In genomic region chr6:105781248-105781647, GRCh38 we compare ENCODE assay signal across 11 cellular contexts.
DNase-seq lines count a peak whose midpoint lies in the region; ATAC-seq and TF ChIP-seq lines count a peak whose summit lies in the region.
"Had no signal": no experiment of that assay in that cellular context is flagged by ENCODE, and none has a peak within 500 bp of the region (broad histone marks: within the 10 kb centered on the region; RNA-seq: fewer than 3 reads in every experiment).

No MANE protein-coding gene starts in this region.

- H3K9me3 Mint-ChIP-seq in activated naive CD8-positive, alpha-beta T cell (ENCODE audit: low read depth) = no peaks in the 10 kb centered on the region
- H3K9me3 Mint-ChIP-seq in activated naive CD8-positive, alpha-beta T cell treated with anti-CD3 and anti-CD28 coated beads for 36 hours = peaks cover 7% of the 10 kb centered on the region
- peaks cover 30% of the 10 kb centered on the region for H3K9me3 Mint-ChIP-seq in activated T-helper 2 cell treated with anti-CD3 and anti-CD28 coated beads, Interferon-gamma antibody, Interleukin-2, Interleukin-4, amounts not matched to agents 10 μg/mL and 5 μg/mL and 100 μg/mL, durations not matched to agents 14 hours and 24 hours and 36 hours
- peaks cover 0 to 6% (median 0%) of the 10 kb centered on the region in 9 donors for H3K9me3 Mint-ChIP-seq in naive thymus-derived CD8-positive, alpha-beta T cell
- H3K9me3 Mint-ChIP-seq: naive B cell had no signal

- peaks cover 42% of the 10 kb centered on the region for H3K4me1 Mint-ChIP-seq in activated naive CD8-positive, alpha-beta T cell (ENCODE audit: low read depth)
- peaks cover 16% of the 10 kb centered on the region for H3K4me1 Mint-ChIP-seq in activated naive CD8-positive, alpha-beta T cell treated with anti-CD3 and anti-CD28 coated beads for 36 hours
- peaks cover 54% of the 10 kb centered on the region for H3K4me1 Mint-ChIP-seq in activated T-helper 2 cell treated with anti-CD3 and anti-CD28 coated beads, Interferon-gamma antibody, Interleukin-2, Interleukin-4, amounts not matched to agents 10 μg/mL and 5 μg/mL and 100 μg/mL, durations not matched to agents 14 hours and 24 hours and 36 hours (ENCODE audit: low read depth)
- H3K4me1 Mint-ChIP-seq in naive thymus-derived CD8-positive, alpha-beta T cell = peaks cover 15 to 52% (median 35%) of the 10 kb centered on the region in 4 donors

- H3K9me3 ChIP-seq in psoas muscle (no peaks in the 10 kb centered on the region), uterus (no peaks in the 10 kb centered on the region), tibial artery (no peaks in the 10 kb centered on the region)

- H3K27me3 Mint-ChIP-seq in activated naive CD8-positive, alpha-beta T cell = no peaks in the 10 kb centered on the region
- peaks cover 5% of the 10 kb centered on the region for H3K27me3 Mint-ChIP-seq in activated naive CD8-positive, alpha-beta T cell treated with anti-CD3 and anti-CD28 coated beads for 36 hours
- no peaks in the 10 kb centered on the region for H3K27me3 Mint-ChIP-seq in activated T-helper 2 cell treated with anti-CD3 and anti-CD28 coated beads, Interferon-gamma antibody, Interleukin-2, Interleukin-4, amounts not matched to agents 10 μg/mL and 5 μg/mL and 100 μg/mL, durations not matched to agents 14 hours and 24 hours and 36 hours (ENCODE audit: low read depth)
- H3K27me3 Mint-ChIP-seq in naive thymus-derived CD8-positive, alpha-beta T cell = peaks cover 0 to 6% (median 0%) of the 10 kb centered on the region in 5 donors
- H3K27me3 Mint-ChIP-seq: naive B cell had no signal

- peak in 1 of 4 donors; percentile 34 for ATAC-seq in psoas muscle
- no peak for ATAC-seq in naive thymus-derived CD8-positive, alpha-beta T cell

- H3K27me3 ChIP-seq in psoas muscle (ENCODE audit: insufficient read depth in 3 of 3, low read length in 2 of 3) = no peaks in the 10 kb centered on the region
- H3K27me3 ChIP-seq in uterus = no peaks in the 10 kb centered on the region
- H3K27me3 ChIP-seq in tibial artery = peaks cover 0 to 5% of the 10 kb centered on the region in 2 donors

- TF ChIP-seq POLR2A in uterus (IDR thresholded peaks at IDR 0.05) = no peak

- H3K27ac ChIP-seq in psoas muscle (peak overlapping the region; percentile 39), uterus (no peak overlapping the region), tibial artery (no peak overlapping the region)

- no peaks in the 10 kb centered on the region for H3K36me3 ChIP-seq in psoas muscle (ENCODE audit: insufficient read depth in 1 of 2, low read depth in 1 of 2)
- no peaks in the 10 kb centered on the region for H3K36me3 ChIP-seq in uterus
- no peaks in the 10 kb centered on the region for H3K36me3 ChIP-seq in tibial artery

- POLR2A ChIA-PET in naive thymus-derived CD8-positive, alpha-beta T cell (lab: Charles Lee) = no interaction called here
- POLR2A ChIA-PET in GM10248 (lab: Yijun Ruan, JAX) = no interaction called here

- no peak for DNase-seq in activated naive CD8-positive, alpha-beta T cell treated with anti-CD3 and anti-CD28 coated beads for 36 hours
- DNase-seq in activated T-helper 2 cell treated with anti-CD3 and anti-CD28 coated beads, Interferon-gamma antibody, Interleukin-2, Interleukin-4, amounts not matched to agents 10 μg/mL and 5 μg/mL and 100 μg/mL, durations not matched to agents 14 hours and 24 hours and 36 hours (ENCODE audit: low spot score) = no peak
- peak in 1 of 2 donors; percentile 54 for DNase-seq in psoas muscle
- peak; percentile 20 to 32 for DNase-seq in uterus
- no peak for DNase-seq in naive thymus-derived CD8-positive, alpha-beta T cell
- DNase-seq in GM10248 (ENCODE audit: extremely low spot score) = no peak
- no peak for DNase-seq in tibial artery
- DNase-seq: Karpas-422, naive B cell, NCI-H2227 treated with DMSO at 0.1 percent for 48 hours had no signal

- CTCF ChIA-PET in GM10248 (lab: Yijun Ruan, JAX) = interaction anchor here (1.9 kb wide), 1 partner anchor 10 kb away, joined by 8 read pairs; no protein-coding TSS in a partner anchor

- H3K4me3 Mint-ChIP-seq in activated naive CD8-positive, alpha-beta T cell = no peak overlapping the region
- H3K4me3 Mint-ChIP-seq in activated naive CD8-positive, alpha-beta T cell treated with anti-CD3 and anti-CD28 coated beads for 36 hours = no peak overlapping the region
- no peak overlapping the region for H3K4me3 Mint-ChIP-seq in activated T-helper 2 cell treated with anti-CD3 and anti-CD28 coated beads, Interferon-gamma antibody, Interleukin-2, Interleukin-4, amounts not matched to agents 10 μg/mL and 5 μg/mL and 100 μg/mL, durations not matched to agents 14 hours and 24 hours and 36 hours (ENCODE audit: low read depth)
- H3K4me3 Mint-ChIP-seq in naive thymus-derived CD8-positive, alpha-beta T cell = peak overlapping the region in 3 of 10 donors; percentile 24 to 83 (median 61)
- H3K4me3 Mint-ChIP-seq: naive B cell had no signal

- TF ChIP-seq CTCF in psoas muscle (IDR thresholded peaks at IDR 0.05) (no peak), uterus (IDR thresholded peaks at IDR 0.05) (no peak), GM10248 (IDR thresholded peaks at IDR 0.05; ENCODE audit: control extremely low read depth, extremely low read depth, low read depth, missing control alignments) (no peak), tibial artery (IDR thresholded peaks at IDR 0.05) (no peak)

- intact Hi-C loops in activated T-helper 2 cell treated with anti-CD3 and anti-CD28 coated beads, Interferon-gamma antibody, Interleukin-2, Interleukin-4, amounts not matched to agents 10 μg/mL and 5 μg/mL and 100 μg/mL, durations not matched to agents 14 hours and 24 hours and 36 hours (cut with micrococcal nuclease) = loop anchor here (1.0 kb wide), 1 partner anchor 28 kb away; no protein-coding TSS in a partner anchor
- intact Hi-C loops in psoas muscle (cut with DNase I) = no loop called here
- intact Hi-C loops in uterus (cut with DNase I; ENCODE audit: low total_unique reads) = no loop called here
- intact Hi-C loops in tibial artery (cut with DNase I; ENCODE audit: low total_unique reads) = no loop called here

- no peaks in the 10 kb centered on the region for H3K4me1 ChIP-seq in psoas muscle
- no peaks in the 10 kb centered on the region for H3K4me1 ChIP-seq in uterus
- H3K4me1 ChIP-seq in tibial artery = no peaks in the 10 kb centered on the region

- peak overlapping the region; percentile 46 for H3K27ac Mint-ChIP-seq in activated naive CD8-positive, alpha-beta T cell
- no peak overlapping the region for H3K27ac Mint-ChIP-seq in activated naive CD8-positive, alpha-beta T cell treated with anti-CD3 and anti-CD28 coated beads for 36 hours
- H3K27ac Mint-ChIP-seq in activated T-helper 2 cell treated with anti-CD3 and anti-CD28 coated beads, Interferon-gamma antibody, Interleukin-2, Interleukin-4, amounts not matched to agents 10 μg/mL and 5 μg/mL and 100 μg/mL, durations not matched to agents 14 hours and 24 hours and 36 hours = peak overlapping the region; percentile 36
- peak overlapping the region in 4 of 10 donors; percentile 24 to 75 (median 50) for H3K27ac Mint-ChIP-seq in naive thymus-derived CD8-positive, alpha-beta T cell
- H3K27ac Mint-ChIP-seq: naive B cell had no signal

- H3K4me3 ChIP-seq in psoas muscle (no peak overlapping the region), uterus (no peak overlapping the region), tibial artery (no peak overlapping the region)

- WGBS in psoas muscle, 3 donors = 82 to 94% (median 83%) methylated on average over 7 of the region's 7 CpGs

- H3K36me3 Mint-ChIP-seq in activated naive CD8-positive, alpha-beta T cell = no peaks in the 10 kb centered on the region
- H3K36me3 Mint-ChIP-seq in activated naive CD8-positive, alpha-beta T cell treated with anti-CD3 and anti-CD28 coated beads for 36 hours = peaks cover 1% of the 10 kb centered on the region
- peaks cover 16% of the 10 kb centered on the region for H3K36me3 Mint-ChIP-seq in activated T-helper 2 cell treated with anti-CD3 and anti-CD28 coated beads, Interferon-gamma antibody, Interleukin-2, Interleukin-4, amounts not matched to agents 10 μg/mL and 5 μg/mL and 100 μg/mL, durations not matched to agents 14 hours and 24 hours and 36 hours (ENCODE audit: low read depth)
- no peaks in the 10 kb centered on the region for H3K36me3 Mint-ChIP-seq in naive thymus-derived CD8-positive, alpha-beta T cell
- H3K36me3 Mint-ChIP-seq: naive B cell had no signal

Comparison
In these comparisons a context has a peak if more than half of its experiments do, and no peak if none do; other contexts are left out.
1. DNase-seq: peak in uterus (2 of 2); none in activated naive CD8-positive, alpha-beta T cell treated with anti-CD3 and anti-CD28 coated beads for 36 hours (single experiment), activated T-helper 2 cell treated with anti-CD3 and anti-CD28 coated beads, Interferon-gamma antibody, Interleukin-2, Interleukin-4, amounts not matched to agents 10 μg/mL and 5 μg/mL and 100 μg/mL, durations not matched to agents 14 hours and 24 hours and 36 hours (single experiment), naive thymus-derived CD8-positive, alpha-beta T cell (0 of 10), GM10248 (single experiment) and tibial artery (0 of 2).